ENCODE assay signal across 21 cellular contexts in genomic region chr10:35739998-35740397, GRCh38.
DNase-seq lines count a peak whose midpoint lies in the region; ATAC-seq, FAIRE-seq and TF ChIP-seq lines count a peak whose summit lies in the region.
"Had no signal": no experiment of that assay in that cellular context is flagged by ENCODE, and none has a peak within 500 bp of the region (broad histone marks: within the 10 kb centered on the region; RNA-seq: fewer than 3 reads in every experiment).

No MANE protein-coding gene starts in this region.

- TF ChIP-seq POLR2A in IMR-90 (IDR thresholded peaks at IDR 0.05; ENCODE audit: low read depth, low read length), result no peak

- in situ Hi-C loops in IMR-90 (cut with MboI; ENCODE audit: low sequenced_read_pairs), result no loop called here

- FAIRE-seq in bronchial epithelial cell (lab: Jason Lieb, UNC), result no peak
- FAIRE-seq: A549, GM12891, urothelium cell line had no signal

- no peak overlapping the region for H3K56ac ChIP-seq in IMR-90 (ENCODE audit: extremely low read depth, insufficient read depth, low read length)

- TF ChIP-seq RAD21 in IMR-90 (IDR thresholded peaks at IDR 0.05; ENCODE audit: low read length), result no peak

- no peak overlapping the region for H3K4me2 ChIP-seq in IMR-90 (ENCODE audit: low read depth, low read length)
- H3K4me2 ChIP-seq: A549 had no signal

- no peak overlapping the region for H2AK5ac ChIP-seq in IMR-90 (ENCODE audit: low read depth, low read length)

- no peaks in the 10 kb centered on the region for H3K79me1 ChIP-seq in IMR-90 (ENCODE audit: low read depth in 1 of 2, low read length in 2 of 2)

- H3K36me3 ChIP-seq in IMR-90 (ENCODE audit: control insufficient read depth, insufficient read depth, low read length) (no peaks in the 10 kb centered on the region), bronchial epithelial cell (ENCODE audit: control insufficient read depth, insufficient read depth, low read length) (no peaks in the 10 kb centered on the region)
- H3K36me3 ChIP-seq: SJSA1, stomach had no signal

- H3K14ac ChIP-seq in IMR-90 (replicated peaks; ENCODE audit: low read depth, low read length), result no peak overlapping the region

- no peak overlapping the region for H3K4me3 ChIP-seq in AG04449 (ENCODE audit: low read depth, low read length)
- no peak overlapping the region for H3K4me3 ChIP-seq in IMR-90 (ENCODE audit: insufficient read depth, low read depth, low read length)
- no peak overlapping the region for H3K4me3 ChIP-seq in bronchial epithelial cell (ENCODE audit: low read depth, low read length)
- H3K4me3 ChIP-seq: A549, SJSA1, stomach had no signal

- H3K27me3 ChIP-seq in IMR-90 (ENCODE audit: control insufficient read depth, insufficient read depth, low read length) (peaks cover 2% of the 10 kb centered on the region), bronchial epithelial cell (ENCODE audit: control insufficient read depth, insufficient read depth, low read length) (no peaks in the 10 kb centered on the region)
- H3K27me3 ChIP-seq: SJSA1, stomach had no signal

- H3K23ac ChIP-seq in IMR-90 (ENCODE audit: low read depth, low read length), result no peak overlapping the region

- no peaks in the 10 kb centered on the region; the same call in 1 of the 2 replicates for H3K4me1 ChIP-seq in IMR-90 (ENCODE audit: control insufficient read depth, insufficient read depth, low read length)
- H3K4me1 ChIP-seq: A549, SJSA1, stomach had no signal

- ATAC-seq in IMR-90 (ENCODE audit: low read depth) (peak; percentile 53; the same call in 1 of the 2 replicates), HG03460 (IDR thresholded peaks at IDR 0.05; ENCODE audit: unreplicated experiment) (no peak)
- ATAC-seq: A549; activated CD4-positive, alpha-beta T cell treated with anti-CD3 and anti-CD28 coated beads for 36 hours had no signal

- H3K4ac ChIP-seq in IMR-90 (ENCODE audit: low read depth, low read length), result no peak overlapping the region

- H3K9me1 ChIP-seq in IMR-90 (ENCODE audit: insufficient read depth, low read length), result 0 out of 2 replicates have a peak, but pooled peaks cover 2% of the 10 kb centered on the region

- POLR2A ChIA-PET in AG04449 (lab: Yijun Ruan, JAX) (no interaction called here), IMR-90 (lab: Charles Lee; ENCODE audit: unreplicated experiment) (no interaction called here)

- BruUV-seq in IMR-90 (replicated peaks; lab: Mats Ljungman, UMichigan), result no TSS peak

- intact Hi-C loops in IMR-90 (cut with micrococcal nuclease), result no loop called here

- H3K9ac ChIP-seq in IMR-90 (ENCODE audit: low read depth, low read length), result no peak overlapping the region

- CTCF ChIA-PET in AG04449 (lab: Yijun Ruan, JAX) (no interaction called here), IMR-90 (lab: Yijun Ruan, JAX) (no interaction called here)

- H4K91ac ChIP-seq in IMR-90 (ENCODE audit: insufficient read depth, low read depth, low read length), result no peak overlapping the region

- dilution Hi-C loops in IMR-90 (cut with HindIII; ENCODE audit: low sequenced_read_pairs, unreplicated experiment), result no loop called here

- no peak overlapping the region for H2AK9ac ChIP-seq in IMR-90 (replicated peaks; ENCODE audit: low read depth, low read length, poor library complexity)

- peak overlapping the region; percentile 59 to 77; a peak in 1 of 4 replicates for H4K8ac ChIP-seq in IMR-90 (ENCODE audit: low read depth in 2 of 2, low read length in 2 of 2)

- peak overlapping the region; percentile 48; the same call in 1 of the 3 replicates for H2BK15ac ChIP-seq in IMR-90 (ENCODE audit: low read depth, low read length)

- peak overlapping the region; percentile 44; the same call in 1 of the 2 replicates for H2BK20ac ChIP-seq in IMR-90 (ENCODE audit: low read depth, low read length)

- H2AFZ ChIP-seq in IMR-90 (replicated peaks; ENCODE audit: low read length, poor library complexity), result no peak overlapping the region

- peak overlapping the region; percentile 53 for H2BK5ac ChIP-seq in IMR-90 (ENCODE audit: low read depth, low read length, poor library complexity, severe bottlenecking)

- no peaks in the 10 kb centered on the region for H3K9me3 ChIP-seq in IMR-90 (ENCODE audit: control insufficient read depth, insufficient read depth, low read length)
- H3K9me3 ChIP-seq: A549, SJSA1, stomach had no signal

- H4K5ac ChIP-seq in IMR-90 (ENCODE audit: low read depth, low read length), result peak overlapping the region; percentile 54; the same call in 1 of the 2 replicates

- DNase-seq in AG04449 (ENCODE audit: low read depth, low spot score), result peak; percentile 16
- peak; percentile 68 for DNase-seq in IMR-90
- DNase-seq in bronchial epithelial cell (ENCODE audit: low read depth), result peak; percentile 57
- DNase-seq in hepatic stellate cell (ENCODE audit: low spot score), result peak; percentile 42
- DNase-seq in ecto neural progenitor cell (ENCODE audit: low spot score), result no peak
- DNase-seq in NCI-H2196 treated with DMSO at 0.1 percent for 48 hours (lab: John Stamatoyannopoulos, UW; ENCODE audit: unreplicated experiment), result no peak
- no peak for DNase-seq in NCI-H1048 (lab: John Stamatoyannopoulos, UW)
- DNase-seq: activated CD4-positive, alpha-beta T cell treated with anti-CD3 and anti-CD28 coated beads for 36 hours; activated CD8-positive, alpha-beta memory T cell treated with anti-CD3 and anti-CD28 coated beads, Interleukin-2, amount 50 U/mL, for 48 hours; activated naive CD4-positive, alpha-beta T cell treated with Interleukin-2 at 50 U/mL for 16 hours; foreskin fibroblast; NCI-H1694 treated with DMSO at 0.1 percent for 48 hours; nephron progenitor cell; retina; stomach; T1000 had no signal

- H2BK120ac ChIP-seq in IMR-90 (ENCODE audit: low read depth, low read length), result peak overlapping the region; percentile 25; the same call in 1 of the 2 replicates

- H3K27ac ChIP-seq in IMR-90 (ENCODE audit: insufficient read depth, low read length), result no peak overlapping the region
- H3K27ac ChIP-seq: A549, SJSA1, stomach had no signal

- H3K18ac ChIP-seq in IMR-90 (ENCODE audit: low read depth, low read length), result peak overlapping the region; percentile 70; the same call in 1 of the 2 replicates

- H4K20me1 ChIP-seq in IMR-90 (ENCODE audit: insufficient read depth, low read length), result no peaks in the 10 kb centered on the region

- TF ChIP-seq CTCF in AG04449 (IDR thresholded peaks at IDR 0.05; ENCODE audit: insufficient read depth, low read length, missing control alignments) (no peak), IMR-90 (conservative IDR thresholded peaks at IDR 0.05; ENCODE audit: low read depth, low read length) (no peak), bronchial epithelial cell (IDR thresholded peaks at IDR 0.05; ENCODE audit: insufficient read depth, low read length, severe bottlenecking) (no peak)

TF ChIP-seq in IMR-90, 13 proteins besides CTCF, POLR2A, EP300 and RAD21:
- TF ChIP-seq, protein P1, sequence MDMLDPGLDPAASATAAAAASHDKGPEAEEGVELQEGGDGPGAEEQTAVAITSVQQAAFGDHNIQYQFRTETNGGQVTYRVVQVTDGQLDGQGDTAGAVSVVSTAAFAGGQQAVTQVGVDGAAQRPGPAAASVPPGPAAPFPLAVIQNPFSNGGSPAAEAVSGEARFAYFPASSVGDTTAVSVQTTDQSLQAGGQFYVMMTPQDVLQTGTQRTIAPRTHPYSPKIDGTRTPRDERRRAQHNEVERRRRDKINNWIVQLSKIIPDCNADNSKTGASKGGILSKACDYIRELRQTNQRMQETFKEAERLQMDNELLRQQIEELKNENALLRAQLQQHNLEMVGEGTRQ (IDR thresholded peaks at IDR 0.05; ENCODE audit: low read depth, low read length), result peak; percentile 86
- TF ChIP-seq MXI1 (IDR thresholded peaks at IDR 0.05; ENCODE audit: borderline replicate concordance, low read depth, low read length), result no peak

Comparison
In these comparisons a context has a peak if more than half of its experiments do, and no peak if none do; other contexts are left out.
1. DNase-seq: peak in AG04449 (single experiment), IMR-90 (single experiment), bronchial epithelial cell (single experiment) and hepatic stellate cell (single experiment); none in ecto neural progenitor cell (single experiment), NCI-H2196 treated with DMSO at 0.1 percent for 48 hours (single experiment) and NCI-H1048 (single experiment).